ENCODE assay signal across 1 cellular context in the genomic region with DNA sequence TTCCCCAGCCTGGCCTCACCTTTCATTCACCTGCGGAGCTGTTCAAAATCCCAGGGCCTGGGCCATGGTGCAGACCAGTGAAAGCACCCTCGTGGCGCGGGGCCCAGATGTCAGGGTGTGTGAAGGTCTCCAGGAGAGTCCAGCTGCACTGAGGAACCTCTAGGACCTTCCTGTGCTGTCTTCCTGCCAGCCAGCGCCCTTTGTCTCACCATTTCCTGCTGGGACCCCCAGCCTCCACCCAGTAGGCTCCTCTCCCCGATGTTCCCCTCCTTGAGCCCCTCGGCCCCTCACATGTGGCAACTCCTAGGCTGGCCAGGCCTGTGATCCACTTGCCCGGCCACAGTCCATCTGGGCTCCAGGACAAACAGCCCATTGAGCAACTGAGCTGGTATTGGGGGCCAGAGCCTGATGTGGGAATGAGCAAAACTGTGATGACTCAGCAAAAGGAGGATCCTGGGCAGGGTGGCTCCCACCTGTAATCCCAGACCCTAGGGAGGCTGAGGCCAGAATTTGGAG.
TF ChIP-seq lines count a peak whose summit lies in the region.

No MANE protein-coding gene starts in this region.

TF ChIP-seq in HepG2, 621 proteins besides CTCF, POLR2A, EP300 and RAD21 (continued from another document and continues in another):
- TF ChIP-seq ZBTB39 (CRISPR knock-in tag; IDR thresholded peaks at IDR 0.05) = no peak
- TF ChIP-seq ZNF30 (CRISPR knock-in tag; IDR thresholded peaks at IDR 0.05) = no peak
- TF ChIP-seq ZMYM2 (CRISPR knock-in tag; IDR thresholded peaks at IDR 0.05) = no peak
- TF ChIP-seq ZNF496 (CRISPR knock-in tag; IDR thresholded peaks at IDR 0.05; ENCODE audit: insufficient replicate concordance) = no peak
- TF ChIP-seq, protein P1, sequence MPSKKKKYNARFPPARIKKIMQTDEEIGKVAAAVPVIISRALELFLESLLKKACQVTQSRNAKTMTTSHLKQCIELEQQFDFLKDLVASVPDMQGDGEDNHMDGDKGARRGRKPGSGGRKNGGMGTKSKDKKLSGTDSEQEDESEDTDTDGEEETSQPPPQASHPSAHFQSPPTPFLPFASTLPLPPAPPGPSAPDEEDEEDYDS (CRISPR knock-in tag; IDR thresholded peaks at IDR 0.05) = no peak
- TF ChIP-seq ZNF331 (CRISPR knock-in tag; IDR thresholded peaks at IDR 0.05) = no peak
- TF ChIP-seq, protein P2, sequence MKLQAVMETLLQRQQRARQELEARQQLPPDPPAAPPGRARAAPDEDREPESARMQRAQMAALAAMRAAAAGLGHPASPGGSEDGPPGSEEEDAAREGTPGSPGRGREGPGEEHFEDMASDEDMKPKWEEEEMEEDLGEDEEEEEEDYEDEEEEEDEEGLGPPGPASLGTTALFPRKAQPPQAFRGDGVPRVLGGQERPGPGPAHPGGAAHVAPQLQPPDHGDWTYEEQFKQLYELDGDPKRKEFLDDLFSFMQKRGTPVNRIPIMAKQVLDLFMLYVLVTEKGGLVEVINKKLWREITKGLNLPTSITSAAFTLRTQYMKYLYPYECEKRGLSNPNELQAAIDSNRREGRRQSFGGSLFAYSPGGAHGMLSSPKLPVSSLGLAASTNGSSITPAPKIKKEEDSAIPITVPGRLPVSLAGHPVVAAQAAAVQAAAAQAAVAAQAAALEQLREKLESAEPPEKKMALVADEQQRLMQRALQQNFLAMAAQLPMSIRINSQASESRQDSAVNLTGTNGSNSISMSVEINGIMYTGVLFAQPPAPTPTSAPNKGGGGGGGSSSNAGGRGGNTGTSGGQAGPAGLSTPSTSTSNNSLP (IDR thresholded peaks at IDR 0.05; ENCODE audit: low read depth, low read length) = no peak
- 0 out of 2 replicates have a peak, but pooled peaks have one; percentile 18 for TF ChIP-seq ZBTB38 (CRISPR knock-in tag; IDR thresholded peaks at IDR 0.05)
- no peak for TF ChIP-seq TCF7L2 (IDR thresholded peaks at IDR 0.05; ENCODE audit: low read depth, low read length)
- TF ChIP-seq HIVEP1 (CRISPR knock-in tag; IDR thresholded peaks at IDR 0.05) = peak; percentile 59; the same call in 1 of the 2 replicates
- TF ChIP-seq ZBTB21 (CRISPR knock-in tag; IDR thresholded peaks at IDR 0.05) = no peak
- no peak for TF ChIP-seq TEAD2 (CRISPR knock-in tag; IDR thresholded peaks at IDR 0.05)
- TF ChIP-seq, protein P3, sequence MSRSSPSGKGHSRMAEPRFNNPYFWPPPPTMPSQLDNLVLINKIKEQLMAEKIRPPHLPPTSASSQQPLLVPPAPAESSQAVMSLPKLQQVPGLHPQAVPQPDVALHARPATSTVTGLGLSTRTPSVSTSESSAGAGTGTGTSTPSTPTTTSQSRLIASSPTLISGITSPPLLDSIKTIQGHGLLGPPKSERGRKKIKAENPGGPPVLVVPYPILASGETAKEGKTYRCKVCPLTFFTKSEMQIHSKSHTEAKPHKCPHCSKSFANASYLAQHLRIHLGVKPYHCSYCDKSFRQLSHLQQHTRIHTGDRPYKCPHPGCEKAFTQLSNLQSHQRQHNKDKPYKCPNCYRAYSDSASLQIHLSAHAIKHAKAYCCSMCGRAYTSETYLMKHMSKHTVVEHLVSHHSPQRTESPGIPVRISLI (CRISPR knock-in tag; IDR thresholded peaks at IDR 0.05; ENCODE audit: borderline replicate concordance) = no peak
- no peak for TF ChIP-seq KDM5A (IDR thresholded peaks at IDR 0.05; ENCODE audit: borderline replicate concordance, low read length)
- peak; percentile 59 for TF ChIP-seq SALL1 (CRISPR knock-in tag; IDR thresholded peaks at IDR 0.05)
- no peak for TF ChIP-seq ZNF143 (CRISPR knock-in tag; IDR thresholded peaks at IDR 0.05)
- TF ChIP-seq PHF8 (CRISPR knock-in tag; IDR thresholded peaks at IDR 0.05) = 0 out of 2 replicates have a peak, but pooled peaks have one; percentile 12
- no peak for TF ChIP-seq MIER3 (CRISPR knock-in tag; IDR thresholded peaks at IDR 0.05; ENCODE audit: borderline replicate concordance)
- no peak for TF ChIP-seq GTF2F1 (IDR thresholded peaks at IDR 0.05; ENCODE audit: low read length)
- no peak; the same call in 1 of the 2 replicates for TF ChIP-seq ZNF761 (CRISPR knock-in tag; conservative IDR thresholded peaks at IDR 0.05)
- no peak for TF ChIP-seq GLI4 (CRISPR knock-in tag; IDR thresholded peaks at IDR 0.05; ENCODE audit: borderline replicate concordance)
- TF ChIP-seq, protein P4, sequence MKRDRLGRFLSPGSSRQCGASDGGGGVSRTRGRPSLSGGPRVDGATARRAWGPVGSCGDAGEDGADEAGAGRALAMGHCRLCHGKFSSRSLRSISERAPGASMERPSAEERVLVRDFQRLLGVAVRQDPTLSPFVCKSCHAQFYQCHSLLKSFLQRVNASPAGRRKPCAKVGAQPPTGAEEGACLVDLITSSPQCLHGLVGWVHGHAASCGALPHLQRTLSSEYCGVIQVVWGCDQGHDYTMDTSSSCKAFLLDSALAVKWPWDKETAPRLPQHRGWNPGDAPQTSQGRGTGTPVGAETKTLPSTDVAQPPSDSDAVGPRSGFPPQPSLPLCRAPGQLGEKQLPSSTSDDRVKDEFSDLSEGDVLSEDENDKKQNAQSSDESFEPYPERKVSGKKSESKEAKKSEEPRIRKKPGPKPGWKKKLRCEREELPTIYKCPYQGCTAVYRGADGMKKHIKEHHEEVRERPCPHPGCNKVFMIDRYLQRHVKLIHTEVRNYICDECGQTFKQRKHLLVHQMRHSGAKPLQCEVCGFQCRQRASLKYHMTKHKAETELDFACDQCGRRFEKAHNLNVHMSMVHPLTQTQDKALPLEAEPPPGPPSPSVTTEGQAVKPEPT (CRISPR knock-in tag; IDR thresholded peaks at IDR 0.05; ENCODE audit: low read depth) = no peak
- no peak for TF ChIP-seq RBM39 (IDR thresholded peaks at IDR 0.05; ENCODE audit: low read depth, low read length, poor library complexity, severe bottlenecking)
- no peak for TF ChIP-seq RFX1 (IDR thresholded peaks at IDR 0.05)
- TF ChIP-seq, protein P5, sequence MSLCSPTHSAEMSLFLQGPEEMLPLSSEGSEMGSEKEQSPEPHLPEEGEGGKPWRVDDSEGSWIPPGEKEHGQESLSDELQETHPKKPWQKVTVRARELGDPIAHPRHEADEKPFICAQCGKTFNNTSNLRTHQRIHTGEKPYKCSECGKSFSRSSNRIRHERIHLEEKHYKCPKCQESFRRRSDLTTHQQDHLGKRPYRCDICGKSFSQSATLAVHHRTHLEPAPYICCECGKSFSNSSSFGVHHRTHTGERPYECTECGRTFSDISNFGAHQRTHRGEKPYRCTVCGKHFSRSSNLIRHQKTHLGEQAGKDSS (CRISPR knock-in tag; IDR thresholded peaks at IDR 0.05; ENCODE audit: borderline replicate concordance, low read depth) = no peak; the same call in 1 of the 2 replicates
- no peak for TF ChIP-seq HMG20B (CRISPR knock-in tag; conservative IDR thresholded peaks at IDR 0.05)
- TF ChIP-seq CBX2 (IDR thresholded peaks at IDR 0.05; ENCODE audit: low read depth, low read length) = no peak
- no peak for TF ChIP-seq CBX2 (CRISPR knock-in tag; IDR thresholded peaks at IDR 0.05; ENCODE audit: low read depth)
- no peak for TF ChIP-seq PAX8 (CRISPR knock-in tag; IDR thresholded peaks at IDR 0.05; ENCODE audit: borderline replicate concordance)
- no peak; the same call in 1 of the 2 replicates for TF ChIP-seq ZNF704 (CRISPR knock-in tag; IDR thresholded peaks at IDR 0.05; ENCODE audit: borderline replicate concordance)
- no peak for TF ChIP-seq KDM4B (CRISPR knock-in tag; IDR thresholded peaks at IDR 0.05)
- TF ChIP-seq, protein P6, sequence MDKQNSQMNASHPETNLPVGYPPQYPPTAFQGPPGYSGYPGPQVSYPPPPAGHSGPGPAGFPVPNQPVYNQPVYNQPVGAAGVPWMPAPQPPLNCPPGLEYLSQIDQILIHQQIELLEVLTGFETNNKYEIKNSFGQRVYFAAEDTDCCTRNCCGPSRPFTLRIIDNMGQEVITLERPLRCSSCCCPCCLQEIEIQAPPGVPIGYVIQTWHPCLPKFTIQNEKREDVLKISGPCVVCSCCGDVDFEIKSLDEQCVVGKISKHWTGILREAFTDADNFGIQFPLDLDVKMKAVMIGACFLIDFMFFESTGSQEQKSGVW (CRISPR knock-in tag; IDR thresholded peaks at IDR 0.05; ENCODE audit: borderline replicate concordance) = no peak
- TF ChIP-seq, protein P7, sequence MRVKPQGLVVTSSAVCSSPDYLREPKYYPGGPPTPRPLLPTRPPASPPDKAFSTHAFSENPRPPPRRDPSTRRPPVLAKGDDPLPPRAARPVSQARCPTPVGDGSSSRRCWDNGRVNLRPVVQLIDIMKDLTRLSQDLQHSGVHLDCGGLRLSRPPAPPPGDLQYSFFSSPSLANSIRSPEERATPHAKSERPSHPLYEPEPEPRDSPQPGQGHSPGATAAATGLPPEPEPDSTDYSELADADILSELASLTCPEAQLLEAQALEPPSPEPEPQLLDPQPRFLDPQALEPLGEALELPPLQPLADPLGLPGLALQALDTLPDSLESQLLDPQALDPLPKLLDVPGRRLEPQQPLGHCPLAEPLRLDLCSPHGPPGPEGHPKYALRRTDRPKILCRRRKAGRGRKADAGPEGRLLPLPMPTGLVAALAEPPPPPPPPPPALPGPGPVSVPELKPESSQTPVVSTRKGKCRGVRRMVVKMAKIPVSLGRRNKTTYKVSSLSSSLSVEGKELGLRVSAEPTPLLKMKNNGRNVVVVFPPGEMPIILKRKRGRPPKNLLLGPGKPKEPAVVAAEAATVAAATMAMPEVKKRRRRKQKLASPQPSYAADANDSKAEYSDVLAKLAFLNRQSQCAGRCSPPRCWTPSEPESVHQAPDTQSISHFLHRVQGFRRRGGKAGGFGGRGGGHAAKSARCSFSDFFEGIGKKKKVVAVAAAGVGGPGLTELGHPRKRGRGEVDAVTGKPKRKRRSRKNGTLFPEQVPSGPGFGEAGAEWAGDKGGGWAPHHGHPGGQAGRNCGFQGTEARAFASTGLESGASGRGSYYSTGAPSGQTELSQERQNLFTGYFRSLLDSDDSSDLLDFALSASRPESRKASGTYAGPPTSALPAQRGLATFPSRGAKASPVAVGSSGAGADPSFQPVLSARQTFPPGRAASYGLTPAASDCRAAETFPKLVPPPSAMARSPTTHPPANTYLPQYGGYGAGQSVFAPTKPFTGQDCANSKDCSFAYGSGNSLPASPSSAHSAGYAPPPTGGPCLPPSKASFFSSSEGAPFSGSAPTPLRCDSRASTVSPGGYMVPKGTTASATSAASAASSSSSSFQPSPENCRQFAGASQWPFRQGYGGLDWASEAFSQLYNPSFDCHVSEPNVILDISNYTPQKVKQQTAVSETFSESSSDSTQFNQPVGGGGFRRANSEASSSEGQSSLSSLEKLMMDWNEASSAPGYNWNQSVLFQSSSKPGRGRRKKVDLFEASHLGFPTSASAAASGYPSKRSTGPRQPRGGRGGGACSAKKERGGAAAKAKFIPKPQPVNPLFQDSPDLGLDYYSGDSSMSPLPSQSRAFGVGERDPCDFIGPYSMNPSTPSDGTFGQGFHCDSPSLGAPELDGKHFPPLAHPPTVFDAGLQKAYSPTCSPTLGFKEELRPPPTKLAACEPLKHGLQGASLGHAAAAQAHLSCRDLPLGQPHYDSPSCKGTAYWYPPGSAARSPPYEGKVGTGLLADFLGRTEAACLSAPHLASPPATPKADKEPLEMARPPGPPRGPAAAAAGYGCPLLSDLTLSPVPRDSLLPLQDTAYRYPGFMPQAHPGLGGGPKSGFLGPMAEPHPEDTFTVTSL (CRISPR knock-in tag; IDR thresholded peaks at IDR 0.05; ENCODE audit: borderline replicate concordance) = no peak
- peak; percentile 60; the same call in 1 of the 2 replicates for TF ChIP-seq ZNF644 (CRISPR knock-in tag; IDR thresholded peaks at IDR 0.05; ENCODE audit: low read depth)
- TF ChIP-seq ZNF83 (CRISPR knock-in tag; IDR thresholded peaks at IDR 0.05; ENCODE audit: borderline replicate concordance) = no peak
- no peak for TF ChIP-seq THAP8 (CRISPR knock-in tag; IDR thresholded peaks at IDR 0.05; ENCODE audit: borderline replicate concordance)
- no peak for TF ChIP-seq JUND (CRISPR knock-in tag; IDR thresholded peaks at IDR 0.05)
- TF ChIP-seq DMTF1 (CRISPR knock-in tag; IDR thresholded peaks at IDR 0.05) = no peak
- TF ChIP-seq SOX13 (IDR thresholded peaks at IDR 0.05) = no peak
- TF ChIP-seq SOX13 (CRISPR knock-in tag; conservative IDR thresholded peaks at IDR 0.05 in 1 of 2, IDR thresholded peaks at IDR 0.05 in 1 of 2) = no peak
